Comparison of ENCODE assay signal across 14 cellular contexts in genomic region chr12:6582196-6582595, GRCh38. TPM values are rescaled to one million over a fixed set of nuclear protein-coding genes. Genes with fewer than 3 reads are reported as not detected.
A peak's percentile ranks its signal among the peaks of the same experiment; 100 is the strongest.
DNase-seq lines count a peak whose midpoint lies in the region; ATAC-seq and TF ChIP-seq lines count a peak whose summit lies in the region.
"Had no signal": no experiment of that assay in that cellular context is flagged by ENCODE, and none has a peak within 500 bp of the region (broad histone marks: within the 10 kb centered on the region; RNA-seq: fewer than 3 reads in every experiment).

No MANE protein-coding gene starts in this region.

- H3K27me3 Mint-ChIP-seq in nephron progenitor cell (ENCODE audit: low read depth, poor library complexity) = no peaks in the 10 kb centered on the region
- no peaks in the 10 kb centered on the region for H3K27me3 Mint-ChIP-seq in activated CD4-positive, alpha-beta memory T cell treated with anti-CD3 and anti-CD28 coated beads, Interleukin-2, amount 10 ng/mL, durations not matched to agents 7 days and 5 days
- H3K27me3 Mint-ChIP-seq: T-cell had no signal

- DNase-seq in NCI-H1694 (lab: John Stamatoyannopoulos, UW) (peak; percentile 19), NCI-H1694 treated with DMSO at 0.1 percent for 48 hours (lab: John Stamatoyannopoulos, UW) (no peak), brain microvascular endothelial cell (no peak), nephron progenitor cell (peak; percentile 18), NCI-H446 treated with DMSO at 0.1 percent for 48 hours (lab: John Stamatoyannopoulos, UW) (no peak)
- DNase-seq in activated CD4-positive, alpha-beta memory T cell treated with anti-CD3 and anti-CD28 coated beads, Interleukin-2, amount 10 ng/mL, durations not matched to agents 7 days and 5 days = no peak
- DNase-seq: activated CD4-positive, alpha-beta T cell treated with anti-CD3 and anti-CD28 coated beads, Interleukin-2, amount 50 U/mL, for 4 hours; activated naive CD4-positive, alpha-beta T cell; natural killer cell; NCI-H1105 treated with DMSO at 0.1 percent for 48 hours; spleen; T-cell had no signal

- H3K27ac ChIP-seq in brain microvascular endothelial cell = no peak overlapping the region
- H3K27ac ChIP-seq: spleen had no signal

- CTCF ChIA-PET in activated CD4-positive, alpha-beta memory T cell treated with anti-CD3 and anti-CD28 coated beads, Interleukin-2, amount 10 ng/mL, durations not matched to agents 7 days and 5 days (lab: Charles Lee) = no interaction called here

- no peaks in the 10 kb centered on the region for H3K4me1 Mint-ChIP-seq in nephron progenitor cell
- peaks cover 4% of the 10 kb centered on the region for H3K4me1 Mint-ChIP-seq in activated CD4-positive, alpha-beta memory T cell treated with anti-CD3 and anti-CD28 coated beads, Interleukin-2, amount 10 ng/mL, durations not matched to agents 7 days and 5 days
- H3K4me1 Mint-ChIP-seq: T-cell had no signal

- in situ Hi-C loops in brain microvascular endothelial cell (cut with HindIII; ENCODE audit: low pct_ligation_motif_present, low sequenced_read_pairs) = no loop called here

- peaks cover 82% of the 10 kb centered on the region for H3K36me3 ChIP-seq in brain microvascular endothelial cell (replicated peaks)

- POLR2A ChIA-PET in activated CD4-positive, alpha-beta memory T cell treated with anti-CD3 and anti-CD28 coated beads, Interleukin-2, amount 10 ng/mL, durations not matched to agents 7 days and 5 days (lab: Charles Lee) = no interaction called here

- H3K27ac Mint-ChIP-seq in nephron progenitor cell = no peak overlapping the region
- no peak overlapping the region for H3K27ac Mint-ChIP-seq in activated CD4-positive, alpha-beta memory T cell treated with anti-CD3 and anti-CD28 coated beads, Interleukin-2, amount 10 ng/mL, durations not matched to agents 7 days and 5 days
- H3K27ac Mint-ChIP-seq: T-cell had no signal

- H3K27me3 ChIP-seq in brain microvascular endothelial cell (replicated peaks) = no peaks in the 10 kb centered on the region
- H3K27me3 ChIP-seq: spleen had no signal

- TF ChIP-seq CTCF in LNCAP (IDR thresholded peaks at IDR 0.05) = peak; percentile 9; the same call in 1 of the 2 replicates
- TF ChIP-seq CTCF in brain microvascular endothelial cell (IDR thresholded peaks at IDR 0.05; ENCODE audit: low read depth, low read length, missing control alignments) = peak; percentile 47
- peak; percentile 32 for TF ChIP-seq CTCF in nephron progenitor cell (IDR thresholded peaks at IDR 0.05)

- ATAC-seq in HG02763 (IDR thresholded peaks at IDR 0.05; ENCODE audit: unreplicated experiment) = no peak

- no peak overlapping the region for H3K4me3 ChIP-seq in brain microvascular endothelial cell (ENCODE audit: low read depth, low read length)
- H3K4me3 ChIP-seq: spleen had no signal

- no peak overlapping the region for H3K4me3 Mint-ChIP-seq in nephron progenitor cell
- H3K4me3 Mint-ChIP-seq in activated CD4-positive, alpha-beta memory T cell treated with anti-CD3 and anti-CD28 coated beads, Interleukin-2, amount 10 ng/mL, durations not matched to agents 7 days and 5 days = no peak overlapping the region
- H3K4me3 Mint-ChIP-seq: natural killer cell, T-cell had no signal

- H3K9me3 Mint-ChIP-seq in nephron progenitor cell = no peaks in the 10 kb centered on the region
- H3K9me3 Mint-ChIP-seq in activated CD4-positive, alpha-beta memory T cell treated with anti-CD3 and anti-CD28 coated beads, Interleukin-2, amount 10 ng/mL, durations not matched to agents 7 days and 5 days = no peaks in the 10 kb centered on the region
- H3K9me3 Mint-ChIP-seq: natural killer cell, T-cell had no signal

- peaks cover 80% of the 10 kb centered on the region for H3K36me3 Mint-ChIP-seq in nephron progenitor cell (ENCODE audit: low read depth)
- H3K36me3 Mint-ChIP-seq in activated CD4-positive, alpha-beta memory T cell treated with anti-CD3 and anti-CD28 coated beads, Interleukin-2, amount 10 ng/mL, durations not matched to agents 7 days and 5 days (ENCODE audit: low read depth) = peaks cover 73% of the 10 kb centered on the region

RNA-seq across cellular contexts. Expression of gene NOP2, which starts 14.1 kb away (rescaled TPM):
- total RNA-seq in activated CD4-positive, alpha-beta memory T cell treated with anti-CD3 and anti-CD28 coated beads, Interleukin-2, amount 10 ng/mL, durations not matched to agents 7 days and 5 days = 10 to 100 TPM; 46.5 to 50.9 TPM

RNA-seq across cellular contexts. Expression of gene CHD4, which starts 25.0 kb away (rescaled TPM):
- total RNA-seq in activated CD4-positive, alpha-beta memory T cell treated with anti-CD3 and anti-CD28 coated beads, Interleukin-2, amount 10 ng/mL, durations not matched to agents 7 days and 5 days = 100 to 1,000 TPM; 223 to 234 TPM

RNA-seq across cellular contexts. Expression of gene IFFO1, which starts 26.4 kb away (rescaled TPM):
- 10 to 100 TPM; 23.1 to 23.6 TPM for total RNA-seq in activated CD4-positive, alpha-beta memory T cell treated with anti-CD3 and anti-CD28 coated beads, Interleukin-2, amount 10 ng/mL, durations not matched to agents 7 days and 5 days

RNA-seq across cellular contexts. Expression of gene GAPDH, which starts 47.9 kb away (rescaled TPM):
- total RNA-seq in activated CD4-positive, alpha-beta memory T cell treated with anti-CD3 and anti-CD28 coated beads, Interleukin-2, amount 10 ng/mL, durations not matched to agents 7 days and 5 days = 1,000 to 10,000 TPM; 5,691 to 5,753 TPM

RNA-seq across cellular contexts. Expression of gene LPAR5, which starts 53.6 kb away (rescaled TPM):
- 1 to 10 TPM; 7.8 to 8.0 TPM for total RNA-seq in activated CD4-positive, alpha-beta memory T cell treated with anti-CD3 and anti-CD28 coated beads, Interleukin-2, amount 10 ng/mL, durations not matched to agents 7 days and 5 days

Comparison
In these comparisons a context has a peak if more than half of its experiments do, and no peak if none do; other contexts are left out.
1. DNase-seq: peak in NCI-H1694 (single experiment) and nephron progenitor cell (single experiment); none in NCI-H1694 treated with DMSO at 0.1 percent for 48 hours (single experiment), brain microvascular endothelial cell (single experiment), activated CD4-positive, alpha-beta memory T cell treated with anti-CD3 and anti-CD28 coated beads, Interleukin-2, amount 10 ng/mL, durations not matched to agents 7 days and 5 days (single experiment) and NCI-H446 treated with DMSO at 0.1 percent for 48 hours (single experiment).
2. Peak in every context shown above with its lines, with median percentiles within 50 percentile points of each other: CTCF ChIP-seq.